20 cellular contexts compared by ENCODE assay signal in genomic region chr16:8946544-8946943, GRCh38. TPM values are rescaled to one million over a fixed set of nuclear protein-coding genes. Genes with fewer than 3 reads are reported as not detected.
DNase-seq lines count a peak whose midpoint lies in the region; ATAC-seq and TF ChIP-seq lines count a peak whose summit lies in the region.
"Had no signal": no experiment of that assay in that cellular context is flagged by ENCODE, and none has a peak within 500 bp of the region (broad histone marks: within the 10 kb centered on the region; RNA-seq: fewer than 3 reads in every experiment).

No MANE protein-coding gene starts in this region.

- no peaks in the 10 kb centered on the region for H3K36me3 Mint-ChIP-seq in CD4-positive, CD25-positive, alpha-beta regulatory T cell
- peaks cover 27% of the 10 kb centered on the region for H3K36me3 Mint-ChIP-seq in effector memory CD8-positive, alpha-beta T cell (ENCODE audit: insufficient read depth)
- H3K36me3 Mint-ChIP-seq in nephron progenitor cell (ENCODE audit: low read depth) = peaks cover 7% of the 10 kb centered on the region
- H3K36me3 Mint-ChIP-seq in activated CD4-positive, alpha-beta memory T cell treated with anti-CD3 and anti-CD28 coated beads, Interleukin-2, amount 10 ng/mL, durations not matched to agents 7 days and 5 days (ENCODE audit: low read depth) = peaks cover 4% of the 10 kb centered on the region

- CTCF ChIA-PET in activated CD4-positive, alpha-beta memory T cell treated with anti-CD3 and anti-CD28 coated beads, Interleukin-2, amount 10 ng/mL, durations not matched to agents 7 days and 5 days (lab: Charles Lee) = interaction anchor here (0.8 to 7.2 kb wide), 3 partner anchors 10 to 62 kb away, joined by 3 to 62 read pairs (median 4); no protein-coding TSS in a partner anchor

- peak overlapping the region in 2 of 3 donors; percentile 26 to 63 for H3K27ac Mint-ChIP-seq in CD4-positive, CD25-positive, alpha-beta regulatory T cell
- H3K27ac Mint-ChIP-seq in effector memory CD8-positive, alpha-beta T cell = peak overlapping the region in 1 of 2 donors; percentile 29
- H3K27ac Mint-ChIP-seq in nephron progenitor cell = no peak overlapping the region
- H3K27ac Mint-ChIP-seq in activated CD4-positive, alpha-beta memory T cell treated with anti-CD3 and anti-CD28 coated beads, Interleukin-2, amount 10 ng/mL, durations not matched to agents 7 days and 5 days = no peak overlapping the region
- H3K27ac Mint-ChIP-seq: activated CD4-positive, alpha-beta memory T cell treated with anti-CD3 and anti-CD28 coated beads for 36 hours; neural progenitor cell had no signal

- H3K4me3 Mint-ChIP-seq in CD4-positive, CD25-positive, alpha-beta regulatory T cell = peak overlapping the region; percentile 44 to 68 (median 50)
- peak overlapping the region; percentile 57 to 75 for H3K4me3 Mint-ChIP-seq in effector memory CD8-positive, alpha-beta T cell
- no peak overlapping the region for H3K4me3 Mint-ChIP-seq in nephron progenitor cell
- H3K4me3 Mint-ChIP-seq in activated CD4-positive, alpha-beta memory T cell treated with anti-CD3 and anti-CD28 coated beads, Interleukin-2, amount 10 ng/mL, durations not matched to agents 7 days and 5 days = no peak overlapping the region
- H3K4me3 Mint-ChIP-seq: activated CD4-positive, alpha-beta memory T cell treated with anti-CD3 and anti-CD28 coated beads for 36 hours; neural progenitor cell had no signal

- TF ChIP-seq CTCF in GM12865 (IDR thresholded peaks at IDR 0.05; ENCODE audit: insufficient read depth, low read depth, low read length, missing control alignments) (no peak), nephron progenitor cell (IDR thresholded peaks at IDR 0.05) (no peak)

- peaks cover 100% of the 10 kb centered on the region for H3K4me1 ChIP-seq in CD4-positive, CD25-positive, alpha-beta regulatory T cell (ENCODE audit: control insufficient read depth, insufficient read depth, low read length, poor library complexity, severe bottlenecking)

- H3K27me3 Mint-ChIP-seq in CD4-positive, CD25-positive, alpha-beta regulatory T cell = no peaks in the 10 kb centered on the region
- no peaks in the 10 kb centered on the region for H3K27me3 Mint-ChIP-seq in effector memory CD8-positive, alpha-beta T cell
- H3K27me3 Mint-ChIP-seq in nephron progenitor cell (ENCODE audit: low read depth, poor library complexity) = no peaks in the 10 kb centered on the region
- H3K27me3 Mint-ChIP-seq in activated CD4-positive, alpha-beta memory T cell treated with anti-CD3 and anti-CD28 coated beads, Interleukin-2, amount 10 ng/mL, durations not matched to agents 7 days and 5 days = no peaks in the 10 kb centered on the region
- H3K27me3 Mint-ChIP-seq: activated CD4-positive, alpha-beta memory T cell treated with anti-CD3 and anti-CD28 coated beads for 36 hours had no signal

- no peaks in the 10 kb centered on the region for H3K9me3 ChIP-seq in CD4-positive, CD25-positive, alpha-beta regulatory T cell (ENCODE audit: control insufficient read depth in 2 of 2, low read length in 2 of 2)
- H3K9me3 ChIP-seq: breast epithelium, Caco-2, HAP-1, left ventricle myocardium inferior had no signal

- H3K9me3 Mint-ChIP-seq in CD4-positive, CD25-positive, alpha-beta regulatory T cell = no peaks in the 10 kb centered on the region
- no peaks in the 10 kb centered on the region for H3K9me3 Mint-ChIP-seq in effector memory CD8-positive, alpha-beta T cell
- no peaks in the 10 kb centered on the region for H3K9me3 Mint-ChIP-seq in nephron progenitor cell
- no peaks in the 10 kb centered on the region for H3K9me3 Mint-ChIP-seq in activated CD4-positive, alpha-beta memory T cell treated with anti-CD3 and anti-CD28 coated beads, Interleukin-2, amount 10 ng/mL, durations not matched to agents 7 days and 5 days
- H3K9me3 Mint-ChIP-seq: activated CD4-positive, alpha-beta memory T cell treated with anti-CD3 and anti-CD28 coated beads for 36 hours; neural progenitor cell had no signal

- no peak for ATAC-seq in CD4-positive, CD25-positive, alpha-beta regulatory T cell (ENCODE audit: low read depth in 2 of 2)
- no peak for ATAC-seq in effector memory CD8-positive, alpha-beta T cell (replicated peaks)
- ATAC-seq: Panc1 had no signal

- H3K36me3 ChIP-seq in CD4-positive, CD25-positive, alpha-beta regulatory T cell (ENCODE audit: control insufficient read depth, insufficient read depth, low read length) = no peaks in the 10 kb centered on the region
- H3K36me3 ChIP-seq: breast epithelium, HAP-1, left ventricle myocardium inferior, neural progenitor cell had no signal

- H3K4me1 Mint-ChIP-seq in CD4-positive, CD25-positive, alpha-beta regulatory T cell = peaks cover 58 to 100% (median 84%) of the 10 kb centered on the region in 4 donors
- peaks cover 85 to 86% of the 10 kb centered on the region in 2 donors for H3K4me1 Mint-ChIP-seq in effector memory CD8-positive, alpha-beta T cell (ENCODE audit: low read depth in 2 of 2)
- peaks cover 73% of the 10 kb centered on the region for H3K4me1 Mint-ChIP-seq in nephron progenitor cell
- H3K4me1 Mint-ChIP-seq in activated CD4-positive, alpha-beta memory T cell treated with anti-CD3 and anti-CD28 coated beads, Interleukin-2, amount 10 ng/mL, durations not matched to agents 7 days and 5 days = peaks cover 84% of the 10 kb centered on the region

- peak in 1 of 3 donors; percentile 22 for DNase-seq in CD4-positive, CD25-positive, alpha-beta regulatory T cell
- DNase-seq in GM12865 (ENCODE audit: low read depth) (peak; percentile 53), NCI-H1694 (lab: John Stamatoyannopoulos, UW) (peak; percentile 26), nephron progenitor cell (no peak), superior temporal gyrus (ENCODE audit: extremely low spot score) (no peak)
- DNase-seq in effector memory CD8-positive, alpha-beta T cell = no peak
- DNase-seq in stimulated activated naive CD4-positive, alpha-beta T cell treated with Interleukin-2 at 50 U/mL for 16 hours (lab: John Stamatoyannopoulos, UW) = no peak
- DNase-seq in activated CD4-positive, alpha-beta memory T cell treated with anti-CD3 and anti-CD28 coated beads, Interleukin-2, amount 10 ng/mL, durations not matched to agents 7 days and 5 days = no peak
- DNase-seq: activated CD4-positive, alpha-beta memory T cell treated with anti-CD3 and anti-CD28 coated beads for 36 hours; activated gamma-delta T cell; Caco-2; head of caudate nucleus; IMR-90; left ventricle myocardium inferior; substantia nigra had no signal

- H3K4me3 ChIP-seq in CD4-positive, CD25-positive, alpha-beta regulatory T cell (ENCODE audit: low read depth, low read length) = peak overlapping the region; percentile 34
- no peak overlapping the region for H3K4me3 ChIP-seq in GM12865 (ENCODE audit: low read depth, low read length)
- H3K4me3 ChIP-seq: breast epithelium, HAP-1, left ventricle myocardium inferior, neural progenitor cell, skin epidermis had no signal

- no peak overlapping the region for H3K27ac ChIP-seq in CD4-positive, CD25-positive, alpha-beta regulatory T cell (ENCODE audit: insufficient read depth, low read length, poor library complexity, severe bottlenecking)
- H3K27ac ChIP-seq: breast epithelium, left ventricle myocardium inferior, neural progenitor cell, skin epidermis had no signal

- no peaks in the 10 kb centered on the region for H3K27me3 ChIP-seq in CD4-positive, CD25-positive, alpha-beta regulatory T cell (ENCODE audit: control insufficient read depth, insufficient read depth, low read length)
- H3K27me3 ChIP-seq: breast epithelium, neural progenitor cell had no signal

- POLR2A ChIA-PET in activated CD4-positive, alpha-beta memory T cell treated with anti-CD3 and anti-CD28 coated beads, Interleukin-2, amount 10 ng/mL, durations not matched to agents 7 days and 5 days (lab: Charles Lee) = interaction anchor here (1.3 to 1.6 kb wide), 2 partner anchors 18 to 145 kb away, joined by 4 read pairs; partner anchors contain the start of gene HAPSTR1

RNA-seq across cellular contexts. Expression of gene USP7, which starts 17.2 kb away (rescaled TPM):
- 296 TPM for total RNA-seq in CD4-positive, CD25-positive, alpha-beta regulatory T cell
- 1 to 10 TPM; 6.8 to 9.1 (median 7.0) TPM for polyA plus RNA-seq in CD4-positive, CD25-positive, alpha-beta regulatory T cell
- total RNA-seq in activated CD4-positive, alpha-beta memory T cell treated with anti-CD3 and anti-CD28 coated beads, Interleukin-2, amount 10 ng/mL, durations not matched to agents 7 days and 5 days = 100 to 1,000 TPM; 162 to 166 TPM

Comparison
In these comparisons a context has a peak if more than half of its experiments do, and no peak if none do; other contexts are left out.
1. DNase-seq: peak in GM12865 (single experiment) and NCI-H1694 (single experiment); none in effector memory CD8-positive, alpha-beta T cell (0 of 3), stimulated activated naive CD4-positive, alpha-beta T cell treated with Interleukin-2 at 50 U/mL for 16 hours (single experiment), nephron progenitor cell (single experiment), activated CD4-positive, alpha-beta memory T cell treated with anti-CD3 and anti-CD28 coated beads, Interleukin-2, amount 10 ng/mL, durations not matched to agents 7 days and 5 days (single experiment) and superior temporal gyrus (single experiment).
2. H3K27ac Mint-ChIP-seq: peak in CD4-positive, CD25-positive, alpha-beta regulatory T cell (2 of 3); none in nephron progenitor cell (single experiment) and activated CD4-positive, alpha-beta memory T cell treated with anti-CD3 and anti-CD28 coated beads, Interleukin-2, amount 10 ng/mL, durations not matched to agents 7 days and 5 days (single experiment).
3. H3K4me3 Mint-ChIP-seq: peak in CD4-positive, CD25-positive, alpha-beta regulatory T cell (4 of 4) and effector memory CD8-positive, alpha-beta T cell (2 of 2); none in nephron progenitor cell (single experiment) and activated CD4-positive, alpha-beta memory T cell treated with anti-CD3 and anti-CD28 coated beads, Interleukin-2, amount 10 ng/mL, durations not matched to agents 7 days and 5 days (single experiment).